In the genomic region with DNA sequence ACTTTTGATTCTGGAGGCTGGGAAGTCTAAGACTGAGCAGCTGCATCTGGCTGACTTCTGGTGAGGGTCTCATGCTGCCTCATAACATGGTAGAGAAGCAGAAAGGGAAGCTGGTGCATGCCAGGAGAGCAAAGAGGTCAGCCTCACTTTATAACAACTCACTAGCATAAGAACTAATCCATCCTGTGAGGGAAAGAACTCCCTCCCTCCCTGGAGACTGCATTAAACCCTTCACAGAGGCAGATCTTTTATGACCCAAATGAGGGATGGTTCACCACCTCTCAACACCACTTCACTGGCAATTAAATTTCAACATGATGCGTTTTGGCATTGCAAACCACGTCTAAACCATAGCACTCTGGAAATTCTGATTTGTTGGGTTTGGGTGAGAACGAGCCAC, we compare ENCODE assay signal across 22 cellular contexts. TPM values are rescaled to one million over a fixed set of nuclear protein-coding genes. Genes with fewer than 3 reads are reported as not detected.
DNase-seq lines count a peak whose midpoint lies in the region; ATAC-seq and TF ChIP-seq lines count a peak whose summit lies in the region.
"Had no signal": no experiment of that assay in that cellular context is flagged by ENCODE, and none has a peak within 500 bp of the region (broad histone marks: within the 10 kb centered on the region; RNA-seq: fewer than 3 reads in every experiment).

No MANE protein-coding gene starts in this region.

- peaks cover 13% of the 10 kb centered on the region for H3K36me3 Mint-ChIP-seq in WTC11
- H3K36me3 Mint-ChIP-seq in activated CD4-positive, alpha-beta T cell treated with anti-CD3 and anti-CD28 coated beads, Interleukin-2, amount 10 ng/mL, durations not matched to agents 7 days and 5 days (ENCODE audit: low read depth): peaks cover 23% of the 10 kb centered on the region

- no peaks in the 10 kb centered on the region for H3K27me3 ChIP-seq in neutrophil
- H3K27me3 ChIP-seq: BE2C had no signal

- H3K27ac ChIP-seq in neutrophil: peak overlapping the region; percentile 38
- H3K27ac ChIP-seq: KMS-11, RWPE1 had no signal

- peaks cover 8% of the 10 kb centered on the region for H3K9me3 Mint-ChIP-seq in WTC11
- H3K9me3 Mint-ChIP-seq in activated CD4-positive, alpha-beta T cell treated with anti-CD3 and anti-CD28 coated beads, Interleukin-2, amount 10 ng/mL, durations not matched to agents 7 days and 5 days: no peaks in the 10 kb centered on the region
- H3K9me3 Mint-ChIP-seq: CD4-positive, alpha-beta T cell; HFFc6 had no signal

- POLR2A ChIA-PET in WTC11 (lab: Charles Lee): no interaction called here
- POLR2A ChIA-PET in activated CD4-positive, alpha-beta T cell treated with anti-CD3 and anti-CD28 coated beads, Interleukin-2, amount 10 ng/mL, durations not matched to agents 7 days and 5 days (lab: Charles Lee): no interaction called here

- H3K4me3 Mint-ChIP-seq in WTC11: no peak overlapping the region
- H3K4me3 Mint-ChIP-seq in activated CD4-positive, alpha-beta T cell treated with anti-CD3 and anti-CD28 coated beads, Interleukin-2, amount 10 ng/mL, durations not matched to agents 7 days and 5 days: no peak overlapping the region
- H3K4me3 Mint-ChIP-seq: CD4-positive, alpha-beta T cell; HFFc6; T-helper 17 cell had no signal

- DNase-seq in DMS79 (lab: John Stamatoyannopoulos, UW) (peak; percentile 25), DMS79 treated with DMSO at 0.1 percent for 48 hours (lab: John Stamatoyannopoulos, UW) (no peak), NCI-H1105 (lab: John Stamatoyannopoulos, UW) (peak; percentile 37), WTC11 (ENCODE audit: low spot score) (no peak), amniotic stem cell (lab: John Stamatoyannopoulos, UW) (no peak), H4 (ENCODE audit: low spot score) (no peak)
- DNase-seq in activated CD4-positive, alpha-beta T cell treated with anti-CD3 and anti-CD28 coated beads, Interleukin-2, amount 10 ng/mL, durations not matched to agents 7 days and 5 days: no peak
- DNase-seq: 8988T; BE2C; CD4-positive, alpha-beta T cell; DND-41; GDM1; HFFc6; NCI-H1930; NCI-H345; NCI-H526; NK-92 treated with Interleukin-12 subunit alpha and Interleukin-12 subunit beta, amount 100 ng/mL, for 24 hours; T-helper 17 cell had no signal

- H3K4me1 ChIP-seq in neutrophil (ENCODE audit: control insufficient read depth in 1 of 2, insufficient read depth in 1 of 2, low read depth in 1 of 2, low read length in 1 of 2): peaks cover 7 to 8% of the 10 kb centered on the region in 2 experiments
- H3K4me1 ChIP-seq: BE2C had no signal

- H3K4me1 Mint-ChIP-seq in WTC11: peaks cover 20% of the 10 kb centered on the region
- H3K4me1 Mint-ChIP-seq in activated CD4-positive, alpha-beta T cell treated with anti-CD3 and anti-CD28 coated beads, Interleukin-2, amount 10 ng/mL, durations not matched to agents 7 days and 5 days: no peaks in the 10 kb centered on the region

- H3K27me3 Mint-ChIP-seq in WTC11 (ENCODE audit: low read depth): no peaks in the 10 kb centered on the region
- no peaks in the 10 kb centered on the region for H3K27me3 Mint-ChIP-seq in activated CD4-positive, alpha-beta T cell treated with anti-CD3 and anti-CD28 coated beads, Interleukin-2, amount 10 ng/mL, durations not matched to agents 7 days and 5 days
- H3K27me3 Mint-ChIP-seq: CD4-positive, alpha-beta T cell; T-helper 17 cell had no signal

- peak; percentile 91 for ATAC-seq in WTC11
- ATAC-seq: GM12878, T-helper 17 cell had no signal

- no peaks in the 10 kb centered on the region for H3K9me3 ChIP-seq in neutrophil
- H3K9me3 ChIP-seq: BE2C had no signal

- peaks cover 47% of the 10 kb centered on the region for H3K36me3 ChIP-seq in neutrophil

- H3K27ac Mint-ChIP-seq in WTC11: no peak overlapping the region; the same call in 1 of the 2 replicates
- H3K27ac Mint-ChIP-seq in activated CD4-positive, alpha-beta T cell treated with anti-CD3 and anti-CD28 coated beads, Interleukin-2, amount 10 ng/mL, durations not matched to agents 7 days and 5 days: no peak overlapping the region
- H3K27ac Mint-ChIP-seq: CD4-positive, alpha-beta T cell; HFFc6; T-helper 17 cell had no signal

- no peak for TF ChIP-seq CTCF in WTC11 (IDR thresholded peaks at IDR 0.05)
- no peak for TF ChIP-seq CTCF in neutrophil (IDR thresholded peaks at IDR 0.05)

- CTCF ChIA-PET in WTC11 (lab: Charles Lee): no interaction called here
- CTCF ChIA-PET in activated CD4-positive, alpha-beta T cell treated with anti-CD3 and anti-CD28 coated beads, Interleukin-2, amount 10 ng/mL, durations not matched to agents 7 days and 5 days (lab: Charles Lee): no interaction called here

- H3K4me3 ChIP-seq in neutrophil (ENCODE audit: low read depth in 1 of 2, low read length in 1 of 2): no peak overlapping the region
- H3K4me3 ChIP-seq: GM12878 had no signal

TF ChIP-seq in WTC11, 78 proteins besides CTCF, POLR2A, EP300 and RAD21 (continues in another document):
- TF ChIP-seq ZNF317 (CRISPR knock-in tag; IDR thresholded peaks at IDR 0.05; ENCODE audit: borderline replicate concordance, low read depth) (no peak), FOXK1 (CRISPR knock-in tag; IDR thresholded peaks at IDR 0.05) (no peak), ZNF121 (CRISPR knock-in tag; IDR thresholded peaks at IDR 0.05) (no peak), ZNF138 (CRISPR knock-in tag; conservative IDR thresholded peaks at IDR 0.05) (no peak)
- TF ChIP-seq, protein P1, sequence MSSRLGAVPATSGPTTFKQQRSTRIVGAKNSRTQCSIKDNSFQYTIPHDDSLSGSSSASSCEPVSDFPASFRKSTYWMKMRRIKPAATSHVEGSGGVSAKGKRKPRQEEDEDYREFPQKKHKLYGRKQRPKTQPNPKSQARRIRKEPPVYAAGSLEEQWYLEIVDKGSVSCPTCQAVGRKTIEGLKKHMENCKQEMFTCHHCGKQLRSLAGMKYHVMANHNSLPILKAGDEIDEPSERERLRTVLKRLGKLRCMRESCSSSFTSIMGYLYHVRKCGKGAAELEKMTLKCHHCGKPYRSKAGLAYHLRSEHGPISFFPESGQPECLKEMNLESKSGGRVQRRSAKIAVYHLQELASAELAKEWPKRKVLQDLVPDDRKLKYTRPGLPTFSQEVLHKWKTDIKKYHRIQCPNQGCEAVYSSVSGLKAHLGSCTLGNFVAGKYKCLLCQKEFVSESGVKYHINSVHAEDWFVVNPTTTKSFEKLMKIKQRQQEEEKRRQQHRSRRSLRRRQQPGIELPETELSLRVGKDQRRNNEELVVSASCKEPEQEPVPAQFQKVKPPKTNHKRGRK (CRISPR knock-in tag; IDR thresholded peaks at IDR 0.05; ENCODE audit: borderline replicate concordance): no peak
- TF ChIP-seq, protein P2, sequence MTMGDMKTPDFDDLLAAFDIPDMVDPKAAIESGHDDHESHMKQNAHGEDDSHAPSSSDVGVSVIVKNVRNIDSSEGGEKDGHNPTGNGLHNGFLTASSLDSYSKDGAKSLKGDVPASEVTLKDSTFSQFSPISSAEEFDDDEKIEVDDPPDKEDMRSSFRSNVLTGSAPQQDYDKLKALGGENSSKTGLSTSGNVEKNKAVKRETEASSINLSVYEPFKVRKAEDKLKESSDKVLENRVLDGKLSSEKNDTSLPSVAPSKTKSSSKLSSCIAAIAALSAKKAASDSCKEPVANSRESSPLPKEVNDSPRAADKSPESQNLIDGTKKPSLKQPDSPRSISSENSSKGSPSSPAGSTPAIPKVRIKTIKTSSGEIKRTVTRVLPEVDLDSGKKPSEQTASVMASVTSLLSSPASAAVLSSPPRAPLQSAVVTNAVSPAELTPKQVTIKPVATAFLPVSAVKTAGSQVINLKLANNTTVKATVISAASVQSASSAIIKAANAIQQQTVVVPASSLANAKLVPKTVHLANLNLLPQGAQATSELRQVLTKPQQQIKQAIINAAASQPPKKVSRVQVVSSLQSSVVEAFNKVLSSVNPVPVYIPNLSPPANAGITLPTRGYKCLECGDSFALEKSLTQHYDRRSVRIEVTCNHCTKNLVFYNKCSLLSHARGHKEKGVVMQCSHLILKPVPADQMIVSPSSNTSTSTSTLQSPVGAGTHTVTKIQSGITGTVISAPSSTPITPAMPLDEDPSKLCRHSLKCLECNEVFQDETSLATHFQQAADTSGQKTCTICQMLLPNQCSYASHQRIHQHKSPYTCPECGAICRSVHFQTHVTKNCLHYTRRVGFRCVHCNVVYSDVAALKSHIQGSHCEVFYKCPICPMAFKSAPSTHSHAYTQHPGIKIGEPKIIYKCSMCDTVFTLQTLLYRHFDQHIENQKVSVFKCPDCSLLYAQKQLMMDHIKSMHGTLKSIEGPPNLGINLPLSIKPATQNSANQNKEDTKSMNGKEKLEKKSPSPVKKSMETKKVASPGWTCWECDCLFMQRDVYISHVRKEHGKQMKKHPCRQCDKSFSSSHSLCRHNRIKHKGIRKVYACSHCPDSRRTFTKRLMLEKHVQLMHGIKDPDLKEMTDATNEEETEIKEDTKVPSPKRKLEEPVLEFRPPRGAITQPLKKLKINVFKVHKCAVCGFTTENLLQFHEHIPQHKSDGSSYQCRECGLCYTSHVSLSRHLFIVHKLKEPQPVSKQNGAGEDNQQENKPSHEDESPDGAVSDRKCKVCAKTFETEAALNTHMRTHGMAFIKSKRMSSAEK (CRISPR knock-in tag; IDR thresholded peaks at IDR 0.05; ENCODE audit: borderline replicate concordance): no peak
- TF ChIP-seq, protein P3, sequence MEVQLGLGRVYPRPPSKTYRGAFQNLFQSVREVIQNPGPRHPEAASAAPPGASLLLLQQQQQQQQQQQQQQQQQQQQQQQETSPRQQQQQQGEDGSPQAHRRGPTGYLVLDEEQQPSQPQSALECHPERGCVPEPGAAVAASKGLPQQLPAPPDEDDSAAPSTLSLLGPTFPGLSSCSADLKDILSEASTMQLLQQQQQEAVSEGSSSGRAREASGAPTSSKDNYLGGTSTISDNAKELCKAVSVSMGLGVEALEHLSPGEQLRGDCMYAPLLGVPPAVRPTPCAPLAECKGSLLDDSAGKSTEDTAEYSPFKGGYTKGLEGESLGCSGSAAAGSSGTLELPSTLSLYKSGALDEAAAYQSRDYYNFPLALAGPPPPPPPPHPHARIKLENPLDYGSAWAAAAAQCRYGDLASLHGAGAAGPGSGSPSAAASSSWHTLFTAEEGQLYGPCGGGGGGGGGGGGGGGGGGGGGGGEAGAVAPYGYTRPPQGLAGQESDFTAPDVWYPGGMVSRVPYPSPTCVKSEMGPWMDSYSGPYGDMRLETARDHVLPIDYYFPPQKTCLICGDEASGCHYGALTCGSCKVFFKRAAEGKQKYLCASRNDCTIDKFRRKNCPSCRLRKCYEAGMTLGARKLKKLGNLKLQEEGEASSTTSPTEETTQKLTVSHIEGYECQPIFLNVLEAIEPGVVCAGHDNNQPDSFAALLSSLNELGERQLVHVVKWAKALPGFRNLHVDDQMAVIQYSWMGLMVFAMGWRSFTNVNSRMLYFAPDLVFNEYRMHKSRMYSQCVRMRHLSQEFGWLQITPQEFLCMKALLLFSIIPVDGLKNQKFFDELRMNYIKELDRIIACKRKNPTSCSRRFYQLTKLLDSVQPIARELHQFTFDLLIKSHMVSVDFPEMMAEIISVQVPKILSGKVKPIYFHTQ (CRISPR knock-in tag; IDR thresholded peaks at IDR 0.05): no peak

RNA-seq across cellular contexts. Expression of a gene that starts 33.9 kb away (rescaled TPM):
- 9.9 to 13.2 TPM (median 9.9 TPM) in 3 replicates for total RNA-seq in WTC11 (2021)
- 10 to 100 TPM; 17.6 to 17.7 TPM for total RNA-seq in activated CD4-positive, alpha-beta T cell treated with anti-CD3 and anti-CD28 coated beads, Interleukin-2, amount 10 ng/mL, durations not matched to agents 7 days and 5 days
- 7.7 and 18.5 TPM in 2 replicates for total RNA-seq in H4 (2014; rRNA removed; shearing (Covaris generic))

Comparison
In these comparisons a context has a peak if more than half of its experiments do, and no peak if none do; other contexts are left out.
1. DNase-seq: peak in DMS79 (single experiment) and NCI-H1105 (single experiment); none in DMS79 treated with DMSO at 0.1 percent for 48 hours (single experiment), WTC11 (single experiment), activated CD4-positive, alpha-beta T cell treated with anti-CD3 and anti-CD28 coated beads, Interleukin-2, amount 10 ng/mL, durations not matched to agents 7 days and 5 days (single experiment), amniotic stem cell (single experiment) and H4 (single experiment).